Comparison of ENCODE assay signal across 35 cellular contexts in the genomic region with DNA sequence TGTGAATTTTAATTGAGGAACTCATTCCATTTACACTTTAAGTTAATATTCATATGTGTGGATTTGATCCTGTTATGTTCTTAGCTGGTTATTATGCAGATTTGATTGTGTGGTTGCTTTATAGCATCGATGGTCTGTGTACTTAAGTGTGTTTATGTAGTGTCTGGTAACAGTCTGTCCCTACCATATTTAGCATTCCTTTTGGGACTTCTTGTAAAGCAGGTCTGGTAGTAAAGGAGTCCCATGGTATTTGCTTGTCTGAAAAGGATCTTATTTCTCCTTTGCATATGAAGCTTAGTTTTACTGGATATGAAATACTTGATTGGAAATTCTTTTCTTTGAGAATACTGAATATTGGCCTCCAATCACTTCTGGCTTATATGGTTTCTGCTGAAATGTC.
"Had no signal": no experiment of that assay in that cellular context is flagged by ENCODE, and none has a peak within 500 bp of the region (broad histone marks: within the 10 kb centered on the region; RNA-seq: fewer than 3 reads in every experiment).

No MANE protein-coding gene starts in this region.

- H3K4me2 ChIP-seq: KMS-11 had no signal

- H3K9ac ChIP-seq: KMS-11 had no signal

- H3K27me3 ChIP-seq: MG63 had no signal

- H3K36me3 ChIP-seq: MG63 had no signal

- H3K4me3 ChIP-seq: MG63 had no signal

- DNase-seq: Karpas-422, Kasumi-1, MG63, MM.1S, MV-4-11, NCI-H1048, NCI-H1092, NCI-H1092 treated with DMSO at 0.1 percent for 48 hours, NCI-H1105, NCI-H1105 treated with DMSO at 0.1 percent for 48 hours, NCI-H1417, NCI-H1417 treated with DMSO at 0.1 percent for 48 hours, NCI-H1436, NCI-H1436 treated with DMSO at 0.1 percent for 48 hours, NCI-H146, NCI-H1694, NCI-H1694 treated with DMSO at 0.1 percent for 48 hours, NCI-H187, NCI-H187 treated with DMSO at 0.1 percent for 48 hours, NCI-H1930, NCI-H2029, NCI-H2029 treated with DMSO at 0.1 percent for 48 hours, NCI-H2081, NCI-H2081 treated with DMSO at 0.1 percent for 48 hours, NCI-H2107, NCI-H2171, NCI-H2171 treated with DMSO at 0.1 percent for 48 hours, NCI-H2227 treated with DMSO at 0.1 percent for 48 hours, NCI-H226, NCI-H345, NCI-H446, NCI-H446 treated with DMSO at 0.1 percent for 48 hours, NCI-H510A, NCI-H510A treated with DMSO at 0.1 percent for 48 hours had no signal

- H3K9me3 ChIP-seq: MG63 had no signal

- H3K27ac ChIP-seq: KMS-11 had no signal
